In genomic region chr7:142440219-142441073, GRCh38 we compare ENCODE assay signal across 12 cellular contexts.
DNase-seq lines count a peak whose midpoint lies in the region; ATAC-seq and TF ChIP-seq lines count a peak whose summit lies in the region.
"Had no signal": no experiment of that assay in that cellular context is flagged by ENCODE, and none has a peak within 500 bp of the region (broad histone marks: within the 10 kb centered on the region; RNA-seq: fewer than 3 reads in every experiment).

No MANE protein-coding gene starts in this region.

- H3K27me3 Mint-ChIP-seq in MCF 10A (ENCODE audit: insufficient read depth, unreplicated experiment) = peaks cover 12% of the 10 kb centered on the region

- TF ChIP-seq POLR2A in breast epithelium (IDR thresholded peaks at IDR 0.05) = no peak
- TF ChIP-seq POLR2A in body of pancreas (IDR thresholded peaks at IDR 0.05) = no peak

- H3K4me1 ChIP-seq in breast epithelium (no peaks in the 10 kb centered on the region), upper lobe of right lung (peaks cover 10% of the 10 kb centered on the region), tibial artery (no peaks in the 10 kb centered on the region), body of pancreas (no peaks in the 10 kb centered on the region)
- H3K4me1 ChIP-seq: BE2C had no signal

- no peak overlapping the region for H3K4me3 ChIP-seq in breast epithelium
- H3K4me3 ChIP-seq in epithelial cell of proximal tubule (ENCODE audit: low read depth, low read length) = no peak overlapping the region
- H3K4me3 ChIP-seq in upper lobe of right lung = no peak overlapping the region
- H3K4me3 ChIP-seq in tibial artery = no peak overlapping the region
- no peak overlapping the region for H3K4me3 ChIP-seq in body of pancreas

- H3K4me1 Mint-ChIP-seq in MCF 10A (ENCODE audit: insufficient read depth, unreplicated experiment) = peaks cover 14% of the 10 kb centered on the region

- H3K27me3 ChIP-seq in breast epithelium (no peaks in the 10 kb centered on the region), upper lobe of right lung (no peaks in the 10 kb centered on the region), tibial artery (peaks cover 0 to 7% of the 10 kb centered on the region in 2 donors), body of pancreas (no peaks in the 10 kb centered on the region)
- H3K27me3 ChIP-seq: BE2C had no signal

- intact Hi-C loops in MCF 10A (cut with micrococcal nuclease) = no loop called here
- intact Hi-C loops in breast epithelium (cut with DNase I; ENCODE audit: low total_unique reads) = no loop called here
- intact Hi-C loops in upper lobe of right lung (cut with DNase I) = no loop called here
- intact Hi-C loops in tibial artery (cut with DNase I; ENCODE audit: low total_unique reads) = no loop called here
- intact Hi-C loops in body of pancreas (cut with DNase I) = no loop called here

- CTCF ChIA-PET in MCF 10A (lab: Yijun Ruan, JAX) = interaction anchor here (0.8 to 2.6 kb wide), 10 partner anchors 9 to 382 kb away, joined by 3 to 11 read pairs (median 4); no protein-coding TSS in a partner anchor

- no peak overlapping the region for H3K4me3 Mint-ChIP-seq in MCF 10A (ENCODE audit: unreplicated experiment)

- BruUV-seq in MCF 10A (replicated peaks; lab: Mats Ljungman, UMichigan) = no TSS peak

- POLR2A ChIA-PET in MCF 10A (lab: Yijun Ruan, JAX) = no interaction called here

- H3K36me3 ChIP-seq in breast epithelium = no peaks in the 10 kb centered on the region
- H3K36me3 ChIP-seq in upper lobe of right lung = no peaks in the 10 kb centered on the region
- H3K36me3 ChIP-seq in tibial artery = no peaks in the 10 kb centered on the region
- no peaks in the 10 kb centered on the region for H3K36me3 ChIP-seq in body of pancreas (replicated peaks in 1 of 2; ENCODE audit: insufficient read depth in 1 of 2, low read depth in 2 of 2)
- H3K36me3 ChIP-seq: BE2C had no signal

- WGBS in body of pancreas, 2 donors = 73 to 81% methylated on average over 8 of the region's 8 CpGs

- DNase-seq in MCF 10A (ENCODE audit: unreplicated experiment) (peak; percentile 56), breast epithelium (ENCODE audit: low spot score in 2 of 2) (no peak), RKO (ENCODE audit: low spot score) (peak; percentile 69), epithelial cell of proximal tubule (ENCODE audit: low read depth) (peak; percentile 41), upper lobe of right lung (no peak), tibial artery (no peak), body of pancreas (no peak), ureter (ENCODE audit: low spot score) (no peak)
- DNase-seq: activated CD4-positive, alpha-beta T cell treated with anti-CD3 and anti-CD28 coated beads for 48 hours; aorta; BE2C had no signal

- TF ChIP-seq CTCF in MCF 10A (IDR thresholded peaks at IDR 0.05; ENCODE audit: unreplicated experiment) (no peak), breast epithelium (IDR thresholded peaks at IDR 0.05) (no peak), epithelial cell of proximal tubule (conservative IDR thresholded peaks at IDR 0.05; ENCODE audit: low read depth, low read length) (no peak), upper lobe of right lung (IDR thresholded peaks at IDR 0.05) (no peak), tibial artery (IDR thresholded peaks at IDR 0.05) (no peak), body of pancreas (IDR thresholded peaks at IDR 0.05) (no peak)

- H3K27ac Mint-ChIP-seq in MCF 10A (ENCODE audit: low read depth, unreplicated experiment) = no peak overlapping the region

- H3K9me3 Mint-ChIP-seq in MCF 10A (ENCODE audit: unreplicated experiment) = peaks cover 9% of the 10 kb centered on the region

- ATAC-seq in upper lobe of right lung (peak; percentile 32), body of pancreas (no peak)

- H3K27ac ChIP-seq in breast epithelium = no peak overlapping the region
- no peak overlapping the region for H3K27ac ChIP-seq in upper lobe of right lung
- no peak overlapping the region for H3K27ac ChIP-seq in tibial artery
- no peak overlapping the region for H3K27ac ChIP-seq in body of pancreas
- H3K27ac ChIP-seq: parathyroid adenoma had no signal

- H3K9me3 ChIP-seq in breast epithelium (no peaks in the 10 kb centered on the region), upper lobe of right lung (no peaks in the 10 kb centered on the region), tibial artery (no peaks in the 10 kb centered on the region), body of pancreas (no peaks in the 10 kb centered on the region)
- H3K9me3 ChIP-seq: BE2C had no signal

- peaks cover 7% of the 10 kb centered on the region for H3K36me3 Mint-ChIP-seq in MCF 10A (ENCODE audit: insufficient read depth, unreplicated experiment)

Comparison
In these comparisons a context has a peak if more than half of its experiments do, and no peak if none do; other contexts are left out.
1. DNase-seq: peak in MCF 10A (single experiment), RKO (single experiment) and epithelial cell of proximal tubule (single experiment); none in breast epithelium (0 of 2), upper lobe of right lung (single experiment), tibial artery (0 of 2), body of pancreas (0 of 4) and ureter (single experiment).